In the genomic region with DNA sequence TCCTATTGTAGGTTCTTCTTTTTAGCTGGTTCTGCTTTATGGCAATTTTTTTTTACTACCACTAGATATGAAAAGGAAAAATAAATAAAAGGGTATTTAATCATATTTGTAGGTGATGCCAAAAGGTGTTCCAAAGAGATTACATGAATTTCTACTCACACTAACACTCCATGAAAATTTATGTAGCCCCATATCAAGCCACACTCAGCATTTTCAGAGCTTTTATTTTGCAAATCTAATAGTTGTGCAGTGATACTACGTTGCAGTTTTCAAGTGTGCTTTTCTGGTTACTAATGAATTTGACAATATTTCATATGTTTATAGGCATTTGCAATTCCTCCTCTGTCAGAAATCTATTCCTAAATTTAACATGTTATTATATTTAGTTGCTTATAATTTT, we compare ENCODE assay signal across 29 cellular contexts.
"Had no signal": no experiment of that assay in that cellular context is flagged by ENCODE, and none has a peak within 500 bp of the region (broad histone marks: within the 10 kb centered on the region; RNA-seq: fewer than 3 reads in every experiment).

No MANE protein-coding gene starts in this region.

- DNase-seq: stimulated activated CD4-positive, alpha-beta T cell treated with anti-CD3 and anti-CD28 coated beads, Interleukin-2, amount 100 ng/mL, for 48 hours; stimulated activated CD4-positive, alpha-beta T cell treated with anti-CD3 and anti-CD28 coated beads, Interleukin-4, amount 100 ng/mL, for 1 hour; stimulated activated CD4-positive, alpha-beta T cell treated with anti-CD3 and anti-CD28 coated beads, Interleukin-4, amount 100 ng/mL, for 24 hours; stimulated activated CD4-positive, alpha-beta T cell treated with anti-CD3 and anti-CD28 coated beads, Interleukin-4, amount 100 ng/mL, for 4 hours; stimulated activated CD8-positive, alpha-beta memory T cell treated with anti-CD3 and anti-CD28 coated beads, Interleukin-4, amount 100 ng/mL, for 48 hours; stimulated activated naive B cell treated with anti-CD40 and anti-IgM and Interleukin-4, amounts not matched to agents 10 μg/mL and 1 μg/mL and 100 μg/mL, for 72 hours; stimulated activated naive CD4-positive, alpha-beta T cell; stimulated activated naive CD4-positive, alpha-beta T cell treated with Interleukin-2 at 50 U/mL for 16 hours; stimulated activated naive CD8-positive, alpha-beta T cell treated with anti-CD3 and anti-CD28 coated beads, Interleukin-15, amount 100 ng/mL, for 72 hours; stimulated activated naive CD8-positive, alpha-beta T cell treated with anti-CD3 and anti-CD28 coated beads, Interleukin-15, Interleukin-2, amounts not matched to agents 100 U/mL and 50 U/mL, for 24 hours; stomach; substantia nigra; testis; thyroid gland; tibial artery; transverse colon; trophoblast cell; upper lobe of left lung; upper lobe of right lung; uterus had no signal

- H3K27me3 Mint-ChIP-seq: stimulated activated memory B cell treated with anti-CD40 and anti-IgM and Interleukin-4, amounts not matched to agents 10 μg/mL and 1 μg/mL and 100 μg/mL, for 72 hours; stimulated activated naive B cell treated with anti-CD40 and anti-IgM and Interleukin-4, amounts not matched to agents 10 μg/mL and 1 μg/mL and 100 μg/mL, for 72 hours; stimulated activated naive CD8-positive, alpha-beta T cell treated with anti-CD3 and anti-CD28 coated beads, Interleukin-15, amount 100 ng/mL, for 72 hours; stimulated activated naive CD8-positive, alpha-beta T cell treated with anti-CD3 and anti-CD28 coated beads, Interleukin-15, Interleukin-2, amounts not matched to agents 100 ng/mL and 50 ng/mL, for 24 hours; type B pancreatic cell had no signal

- H3K4me1 ChIP-seq: suprapubic skin, testis, thyroid gland, tibial artery, tibial nerve, upper lobe of left lung, upper lobe of right lung, uterus, vagina had no signal

- H3K27me3 ChIP-seq: stomach, suprapubic skin, testis, thyroid gland, tibial artery, tibial nerve, transverse colon, upper lobe of left lung, upper lobe of right lung, uterus, vagina had no signal

- H3K36me3 Mint-ChIP-seq: stimulated activated effector memory CD8-positive, alpha-beta T cell treated with anti-CD3 and anti-CD28 coated beads, Interleukin-12 subunit alpha, Interleukin-12 subunit beta, amount 100 ng/mL, for 72 hours; stimulated activated memory B cell treated with anti-CD40 and anti-IgM and Interleukin-4, amounts not matched to agents 10 μg/mL and 1 μg/mL and 100 μg/mL, for 72 hours; stimulated activated naive B cell treated with anti-CD40 and anti-IgM and Interleukin-4, amounts not matched to agents 10 μg/mL and 1 μg/mL and 100 μg/mL, for 72 hours; type B pancreatic cell had no signal

- H3K27ac ChIP-seq: stomach, suprapubic skin, testis, thoracic aorta, thyroid gland, tibial artery, tibial nerve, upper lobe of left lung, upper lobe of right lung, uterus, vagina had no signal

- FAIRE-seq: urothelium cell line had no signal

- H3K9me3 Mint-ChIP-seq: stimulated activated memory B cell treated with anti-CD40 and anti-IgM and Interleukin-4, amounts not matched to agents 10 μg/mL and 1 μg/mL and 100 μg/mL, for 72 hours; stimulated activated naive B cell treated with anti-CD40 and anti-IgM and Interleukin-4, amounts not matched to agents 10 μg/mL and 1 μg/mL and 100 μg/mL, for 72 hours; stimulated activated naive CD8-positive, alpha-beta T cell treated with anti-CD3 and anti-CD28 coated beads, Interleukin-15, amount 100 ng/mL, for 72 hours; type B pancreatic cell had no signal

- ATAC-seq: stimulated activated effector memory CD8-positive, alpha-beta T cell treated with anti-CD3 and anti-CD28 coated beads, Interleukin-12 subunit alpha, Interleukin-12 subunit beta, amount 100 ng/mL, for 72 hours; stimulated activated memory B cell treated with anti-CD40 and anti-IgM and Interleukin-4, amounts not matched to agents 10 μg/mL and 1 μg/mL and 100 μg/mL, for 72 hours; stimulated activated naive B cell treated with anti-CD40 and anti-IgM and Interleukin-4, amounts not matched to agents 10 μg/mL and 1 μg/mL and 100 μg/mL, for 72 hours; stimulated activated naive CD8-positive, alpha-beta T cell treated with anti-CD3 and anti-CD28 coated beads, Interleukin-15, amount 100 ng/mL, for 72 hours; stimulated activated naive CD8-positive, alpha-beta T cell treated with anti-CD3 and anti-CD28 coated beads, Interleukin-15, Interleukin-2, amounts not matched to agents 100 U/mL and 50 U/mL, for 24 hours; upper lobe of right lung had no signal

- H3K36me3 ChIP-seq: stomach, suprapubic skin, thoracic aorta, thyroid gland, tibial artery, tibial nerve, transverse colon, upper lobe of left lung, upper lobe of right lung, uterus, vagina had no signal

- H3K4me3 Mint-ChIP-seq: stimulated activated effector memory CD8-positive, alpha-beta T cell treated with anti-CD3 and anti-CD28 coated beads, Interleukin-12 subunit alpha, Interleukin-12 subunit beta, amount 100 ng/mL, for 72 hours; stimulated activated memory B cell treated with anti-CD40 and anti-IgM and Interleukin-4, amounts not matched to agents 10 μg/mL and 1 μg/mL and 100 μg/mL, for 72 hours; stimulated activated naive B cell treated with anti-CD40 and anti-IgM and Interleukin-4, amounts not matched to agents 10 μg/mL and 1 μg/mL and 100 μg/mL, for 72 hours; stimulated activated naive CD8-positive, alpha-beta T cell treated with anti-CD3 and anti-CD28 coated beads, Interleukin-15, amount 100 ng/mL, for 72 hours; stimulated activated naive CD8-positive, alpha-beta T cell treated with anti-CD3 and anti-CD28 coated beads, Interleukin-15, Interleukin-2, amounts not matched to agents 100 ng/mL and 50 ng/mL, for 24 hours; type B pancreatic cell had no signal

- H3K9me3 ChIP-seq: stomach, suprapubic skin, testis, thoracic aorta, thyroid gland, tibial artery, tibial nerve, transverse colon, upper lobe of left lung, upper lobe of right lung, uterus, vagina had no signal

- H3K27ac Mint-ChIP-seq: stimulated activated effector memory CD8-positive, alpha-beta T cell treated with anti-CD3 and anti-CD28 coated beads, Interleukin-12 subunit alpha, Interleukin-12 subunit beta, amount 100 ng/mL, for 72 hours; stimulated activated memory B cell treated with anti-CD40 and anti-IgM and Interleukin-4, amounts not matched to agents 10 μg/mL and 1 μg/mL and 100 μg/mL, for 72 hours; stimulated activated naive B cell treated with anti-CD40 and anti-IgM and Interleukin-4, amounts not matched to agents 10 μg/mL and 1 μg/mL and 100 μg/mL, for 72 hours; stimulated activated naive CD8-positive, alpha-beta T cell treated with anti-CD3 and anti-CD28 coated beads, Interleukin-15, amount 100 ng/mL, for 72 hours; stimulated activated naive CD8-positive, alpha-beta T cell treated with anti-CD3 and anti-CD28 coated beads, Interleukin-15, Interleukin-2, amounts not matched to agents 100 ng/mL and 50 ng/mL, for 24 hours; type B pancreatic cell had no signal

- H3K4me3 ChIP-seq: stomach, suprapubic skin, testis, thoracic aorta, thyroid gland, tibial artery, tibial nerve, transverse colon, upper lobe of left lung, upper lobe of right lung, uterus, vagina had no signal

- H3K4me1 Mint-ChIP-seq: stimulated activated effector memory CD8-positive, alpha-beta T cell treated with anti-CD3 and anti-CD28 coated beads, Interleukin-12 subunit alpha, Interleukin-12 subunit beta, amount 100 ng/mL, for 72 hours; stimulated activated memory B cell treated with anti-CD40 and anti-IgM and Interleukin-4, amounts not matched to agents 10 μg/mL and 1 μg/mL and 100 μg/mL, for 72 hours; stimulated activated naive B cell treated with anti-CD40 and anti-IgM and Interleukin-4, amounts not matched to agents 10 μg/mL and 1 μg/mL and 100 μg/mL, for 72 hours; stimulated activated naive CD8-positive, alpha-beta T cell treated with anti-CD3 and anti-CD28 coated beads, Interleukin-15, amount 100 ng/mL, for 72 hours had no signal
